In the genomic region with DNA sequence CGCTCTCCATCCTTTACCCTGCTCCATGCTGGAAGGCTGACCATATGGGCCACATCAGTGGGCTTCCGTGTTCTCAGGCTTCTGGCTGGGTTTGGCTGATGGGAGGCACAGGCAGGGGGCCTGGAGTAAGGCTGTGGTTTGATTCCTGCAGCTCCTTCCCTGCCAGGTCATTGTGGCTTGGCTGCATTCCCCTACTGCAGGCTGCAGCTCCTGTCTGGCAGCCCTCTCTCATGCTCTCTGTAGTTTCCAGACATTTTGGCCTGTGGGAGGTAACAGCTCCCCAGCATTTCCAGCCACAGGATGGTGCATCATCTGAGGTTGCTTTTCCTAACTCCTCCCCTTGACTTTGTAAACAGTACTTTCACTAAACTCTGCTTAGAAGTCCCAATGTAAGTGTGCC, we compare ENCODE assay signal across 15 cellular contexts.
DNase-seq lines count a peak whose midpoint lies in the region; ATAC-seq, FAIRE-seq and TF ChIP-seq lines count a peak whose summit lies in the region.
"Had no signal": no experiment of that assay in that cellular context is flagged by ENCODE, and none has a peak within 500 bp of the region (broad histone marks: within the 10 kb centered on the region; RNA-seq: fewer than 3 reads in every experiment).

No MANE protein-coding gene starts in this region.

- no peak overlapping the region for H3K14ac ChIP-seq in IMR-90 (replicated peaks; ENCODE audit: low read depth, low read length)

- H2BK120ac ChIP-seq in IMR-90 (ENCODE audit: low read depth, low read length): no peak overlapping the region

- H3K79me1 ChIP-seq in IMR-90 (ENCODE audit: low read depth in 1 of 2, low read length in 2 of 2): no peaks in the 10 kb centered on the region

- no peak for FAIRE-seq in K562 (lab: Jason Lieb, UNC)
- FAIRE-seq: TTC549 had no signal

- TF ChIP-seq POLR2A in IMR-90 (IDR thresholded peaks at IDR 0.05; ENCODE audit: low read depth, low read length) (no peak), K562 (conservative IDR thresholded peaks at IDR 0.05) (no peak)

- H3K27ac Mint-ChIP-seq in activated CD4-positive, alpha-beta T cell treated with anti-CD3 and anti-CD28 coated beads, Interleukin-2, amount 10 ng/mL, durations not matched to agents 7 days and 5 days: no peak overlapping the region
- H3K27ac Mint-ChIP-seq in progenitor cell of endocrine pancreas: no peak overlapping the region

- TF ChIP-seq EP300 in K562 (IDR thresholded peaks at IDR 0.05; ENCODE audit: low read length): no peak

- H3K27ac ChIP-seq in IMR-90 (ENCODE audit: insufficient read depth, low read length) (no peak overlapping the region), K562 (ENCODE audit: extremely low read depth, low read depth, low read length) (no peak overlapping the region)

- H3K56ac ChIP-seq in IMR-90 (ENCODE audit: extremely low read depth, insufficient read depth, low read length): no peak overlapping the region

- H4K8ac ChIP-seq in IMR-90 (ENCODE audit: low read depth in 2 of 2, low read length in 2 of 2): no peak overlapping the region

- H3K4me1 ChIP-seq in IMR-90 (ENCODE audit: control insufficient read depth, insufficient read depth, low read length) (0 out of 2 replicates have a peak, but pooled peaks cover 5% of the 10 kb centered on the region), K562 (replicated peaks in 1 of 2; ENCODE audit: control insufficient read depth in 2 of 2, insufficient read depth in 2 of 2, low read length in 2 of 2) (no peaks in the 10 kb centered on the region; a peak in 1 of 5 replicates)

- H3K4ac ChIP-seq in IMR-90 (ENCODE audit: low read depth, low read length): no peak overlapping the region

- H3K27me3 Mint-ChIP-seq in activated CD4-positive, alpha-beta T cell treated with anti-CD3 and anti-CD28 coated beads, Interleukin-2, amount 10 ng/mL, durations not matched to agents 7 days and 5 days: peaks cover 9% of the 10 kb centered on the region
- peaks cover 12% of the 10 kb centered on the region for H3K27me3 Mint-ChIP-seq in progenitor cell of endocrine pancreas

- TF ChIP-seq CTCF in IMR-90 (conservative IDR thresholded peaks at IDR 0.05; ENCODE audit: low read depth, low read length) (no peak), K562 (IDR thresholded peaks at IDR 0.05 in 2 of 3, conservative IDR thresholded peaks at IDR 0.05 in 1 of 3; ENCODE audit: insufficient read depth in 2 of 3, low read depth in 1 of 3, low read length in 3 of 3) (no peak), GM13976 (IDR thresholded peaks at IDR 0.05; ENCODE audit: borderline replicate concordance, control extremely low read depth, extremely low read depth, insufficient read depth, missing control alignments) (no peak), progenitor cell of endocrine pancreas (IDR thresholded peaks at IDR 0.05; ENCODE audit: unreplicated experiment) (no peak)

- H2AK5ac ChIP-seq in IMR-90 (ENCODE audit: low read depth, low read length): no peak overlapping the region

- H3K9me1 ChIP-seq in IMR-90 (ENCODE audit: insufficient read depth, low read length) (no peaks in the 10 kb centered on the region; the same call in 1 of the 2 replicates), K562 (ENCODE audit: control insufficient read depth, insufficient read depth, low read length) (no peaks in the 10 kb centered on the region)

- H4K5ac ChIP-seq in IMR-90 (ENCODE audit: low read depth, low read length): no peak overlapping the region

- POLR2A ChIA-PET in IMR-90 (lab: Charles Lee; ENCODE audit: unreplicated experiment) (no interaction called here), K562 (lab: Yijun Ruan, JAX) (no interaction called here)
- POLR2A ChIA-PET in activated CD4-positive, alpha-beta T cell treated with anti-CD3 and anti-CD28 coated beads, Interleukin-2, amount 10 ng/mL, durations not matched to agents 7 days and 5 days (lab: Charles Lee): no interaction called here

- H4K91ac ChIP-seq in IMR-90 (ENCODE audit: insufficient read depth, low read depth, low read length): no peak overlapping the region

- WGBS in IMR-90 (ENCODE audit: extremely low coverage in 2 of 2, insufficient read length in 1 of 2), 2 experiments: no CpG with 5 or more reads among the region's 2 CpGs
- 0% methylated on average over 2 of the region's 2 CpGs for WGBS in K562 (ENCODE audit: insufficient coverage, low coverage, missing lambda C conversion rate)

- H2BK20ac ChIP-seq in IMR-90 (ENCODE audit: low read depth, low read length): no peak overlapping the region

- no peak overlapping the region for H2BK5ac ChIP-seq in IMR-90 (ENCODE audit: low read depth, low read length, poor library complexity, severe bottlenecking)

- BruUV-seq in IMR-90 (replicated peaks; lab: Mats Ljungman, UMichigan): no TSS peak
- BruUV-seq in K562 (replicated peaks; lab: Mats Ljungman, UMichigan): no TSS peak

- H3K4me2 ChIP-seq in IMR-90 (ENCODE audit: low read depth, low read length) (no peak overlapping the region; the same call in 1 of the 2 replicates), K562 (ENCODE audit: insufficient read depth, low read length) (no peak overlapping the region)

- TF ChIP-seq RAD21 in IMR-90 (IDR thresholded peaks at IDR 0.05; ENCODE audit: low read length) (no peak), K562 (CRISPR knock-in tag; conservative IDR thresholded peaks at IDR 0.05 in 1 of 2, IDR thresholded peaks at IDR 0.05 in 1 of 2) (no peak)

- no peak overlapping the region for H2BK15ac ChIP-seq in IMR-90 (ENCODE audit: low read depth, low read length)

- H3K36me3 Mint-ChIP-seq in activated CD4-positive, alpha-beta T cell treated with anti-CD3 and anti-CD28 coated beads, Interleukin-2, amount 10 ng/mL, durations not matched to agents 7 days and 5 days (ENCODE audit: low read depth): no peaks in the 10 kb centered on the region
- H3K36me3 Mint-ChIP-seq in progenitor cell of endocrine pancreas (ENCODE audit: insufficient read depth): no peaks in the 10 kb centered on the region

- no peak overlapping the region for H3K4me3 Mint-ChIP-seq in activated CD4-positive, alpha-beta T cell treated with anti-CD3 and anti-CD28 coated beads, Interleukin-2, amount 10 ng/mL, durations not matched to agents 7 days and 5 days
- H3K4me3 Mint-ChIP-seq in progenitor cell of endocrine pancreas (ENCODE audit: low read depth): no peak overlapping the region

- H3K18ac ChIP-seq in IMR-90 (ENCODE audit: low read depth, low read length): no peak overlapping the region

- no peak overlapping the region for H2AK9ac ChIP-seq in IMR-90 (replicated peaks; ENCODE audit: low read depth, low read length, poor library complexity)

- H3K4me1 Mint-ChIP-seq in activated CD4-positive, alpha-beta T cell treated with anti-CD3 and anti-CD28 coated beads, Interleukin-2, amount 10 ng/mL, durations not matched to agents 7 days and 5 days: no peaks in the 10 kb centered on the region
- no peaks in the 10 kb centered on the region for H3K4me1 Mint-ChIP-seq in progenitor cell of endocrine pancreas (ENCODE audit: low read depth)

- H3K4me3 ChIP-seq in IMR-90 (ENCODE audit: insufficient read depth, low read depth, low read length): no peak overlapping the region
- no peak overlapping the region for H3K4me3 ChIP-seq in K562

- H3K36me3 ChIP-seq in IMR-90 (ENCODE audit: control insufficient read depth, insufficient read depth, low read length): no peaks in the 10 kb centered on the region
- H3K36me3 ChIP-seq in K562 (ENCODE audit: control insufficient read depth, insufficient read depth, low read length): no peaks in the 10 kb centered on the region

- ATAC-seq in IMR-90 (ENCODE audit: low read depth) (peak; percentile 46), K562 (no peak; the same call in 2 of the 3 replicates), GM21381 (IDR thresholded peaks at IDR 0.05; ENCODE audit: unreplicated experiment) (no peak)

- no peaks in the 10 kb centered on the region for H3K79me2 ChIP-seq in K562 (ENCODE audit: control insufficient read depth, insufficient read depth, low read length)

- in situ Hi-C loops in IMR-90 (cut with MboI; ENCODE audit: low sequenced_read_pairs): no loop called here
- in situ Hi-C loops in K562 (cut with MboI): no loop called here
- in situ Hi-C loops in GM13976 (cut with MboI; ENCODE audit: low sequenced_read_pairs, unreplicated experiment): no loop called here

- H3K27me3 ChIP-seq in IMR-90 (ENCODE audit: control insufficient read depth, insufficient read depth, low read length): peaks cover 31% of the 10 kb centered on the region
- H3K27me3 ChIP-seq in K562 (ENCODE audit: control insufficient read depth in 2 of 2, insufficient read depth in 2 of 2, low read length in 2 of 2): peaks cover 0 to 5% of the 10 kb centered on the region in 2 experiments; a peak in 2 of 5 replicates

- no peak overlapping the region for H2AFZ ChIP-seq in IMR-90 (replicated peaks; ENCODE audit: low read length, poor library complexity)
- no peak overlapping the region for H2AFZ ChIP-seq in K562 (ENCODE audit: low read depth, low read length)

- intact Hi-C loops in IMR-90 (cut with micrococcal nuclease): no loop called here
- intact Hi-C loops in K562 (cut with micrococcal nuclease): no loop called here

- dilution Hi-C loops in IMR-90 (cut with HindIII; ENCODE audit: low sequenced_read_pairs, unreplicated experiment): no loop called here

- peaks cover 2% of the 10 kb centered on the region; the same call in 1 of the 2 replicates for H3K9me3 ChIP-seq in IMR-90 (ENCODE audit: control insufficient read depth, insufficient read depth, low read length)
- H3K9me3 ChIP-seq in K562 (replicated peaks; ENCODE audit: control insufficient read depth, insufficient read depth, low read depth, low read length): no peaks in the 10 kb centered on the region

- H4K20me1 ChIP-seq in IMR-90 (ENCODE audit: insufficient read depth, low read length): no peaks in the 10 kb centered on the region
- H4K20me1 ChIP-seq in K562 (replicated peaks; ENCODE audit: control insufficient read depth, insufficient read depth, low read length): no peaks in the 10 kb centered on the region

- no peak overlapping the region for H3K9ac ChIP-seq in IMR-90 (ENCODE audit: low read depth, low read length)
- H3K9ac ChIP-seq in K562 (ENCODE audit: insufficient read depth in 1 of 2, low read depth in 2 of 2, low read length in 2 of 2): no peak overlapping the region

- H3K23ac ChIP-seq in IMR-90 (ENCODE audit: low read depth, low read length): no peak overlapping the region

- CTCF ChIA-PET in IMR-90 (lab: Yijun Ruan, JAX): interaction anchor here (0.5 to 0.9 kb wide), 2 partner anchors 23 to 195 kb away, joined by 3 read pairs; no protein-coding TSS in a partner anchor
- CTCF ChIA-PET in K562 (lab: Yijun Ruan, JAX; ENCODE audit: low intra/inter-chr PET ratio): no interaction called here
- CTCF ChIA-PET in activated CD4-positive, alpha-beta T cell treated with anti-CD3 and anti-CD28 coated beads, Interleukin-2, amount 10 ng/mL, durations not matched to agents 7 days and 5 days (lab: Charles Lee): no interaction called here

- no peaks in the 10 kb centered on the region for H3K9me3 Mint-ChIP-seq in activated CD4-positive, alpha-beta T cell treated with anti-CD3 and anti-CD28 coated beads, Interleukin-2, amount 10 ng/mL, durations not matched to agents 7 days and 5 days
- no peaks in the 10 kb centered on the region for H3K9me3 Mint-ChIP-seq in progenitor cell of endocrine pancreas (ENCODE audit: low read depth)

- DNase-seq in Daoy (ENCODE audit: low read depth) (peak; percentile 99), IMR-90 (peak; percentile 80), K562 (ENCODE audit: extremely low read depth in 1 of 4, low spot score in 3 of 4) (peak in 1 of 4 experiments; percentile 6), kidney tubule cell (ENCODE audit: low spot score) (peak; percentile 75), GM13976 (ENCODE audit: low spot score) (no peak), progenitor cell of endocrine pancreas (ENCODE audit: low spot score, unreplicated experiment) (no peak)
- no peak for DNase-seq in activated CD4-positive, alpha-beta T cell treated with anti-CD3 and anti-CD28 coated beads, Interleukin-2, amount 10 ng/mL, durations not matched to agents 7 days and 5 days
- DNase-seq: activated effector memory CD4-positive, alpha-beta T cell treated with anti-CD3 and anti-CD28 coated beads, Interleukin-2, amount 50 U/mL, for 16 hours; COR-L47; left cardiac atrium; NCI-H748 treated with DMSO at 0.1 percent for 48 hours; nucleus accumbens; stimulated activated CD4-positive, alpha-beta T cell treated with anti-CD3 and anti-CD28 coated beads, Interleukin-4, amount 100 ng/mL, for 24 hours had no signal

Comparison
In these comparisons a context has a peak if more than half of its experiments do, and no peak if none do; other contexts are left out.
1. DNase-seq: peak in Daoy (single experiment), IMR-90 (single experiment) and kidney tubule cell (single experiment); none in GM13976 (single experiment), activated CD4-positive, alpha-beta T cell treated with anti-CD3 and anti-CD28 coated beads, Interleukin-2, amount 10 ng/mL, durations not matched to agents 7 days and 5 days (single experiment) and progenitor cell of endocrine pancreas (single experiment).